ENCODE assay signal across 10 cellular contexts in the genomic region with DNA sequence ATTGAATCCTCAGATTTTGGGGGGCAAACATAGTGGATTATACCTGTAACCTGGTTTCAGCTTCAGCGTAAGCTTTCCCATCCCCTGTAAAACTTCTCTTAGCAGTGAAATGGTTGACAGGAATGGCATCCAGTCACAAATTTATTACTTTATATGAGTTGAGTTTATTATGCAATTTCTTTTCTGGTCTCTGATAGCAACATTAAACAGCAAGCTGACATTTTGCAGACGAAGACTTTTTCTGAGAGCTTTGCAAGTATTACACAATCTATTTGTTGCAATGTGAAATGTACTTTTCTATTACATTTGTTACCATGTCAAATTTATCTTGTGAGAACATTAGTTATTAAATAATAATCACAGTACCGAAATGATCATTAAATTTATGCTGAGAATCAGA.
A peak's percentile ranks its signal among the peaks of the same experiment; 100 is the strongest.
DNase-seq lines count a peak whose midpoint lies in the region; ATAC-seq and TF ChIP-seq lines count a peak whose summit lies in the region.
"Had no signal": no experiment of that assay in that cellular context is flagged by ENCODE, and none has a peak within 500 bp of the region (broad histone marks: within the 10 kb centered on the region; RNA-seq: fewer than 3 reads in every experiment).

No MANE protein-coding gene starts in this region.

- no peak overlapping the region for H3K9ac ChIP-seq in adipocyte (ENCODE audit: low read length)

- peaks cover 37% of the 10 kb centered on the region for H3K27me3 Mint-ChIP-seq in MCF 10A (ENCODE audit: insufficient read depth, unreplicated experiment)

- peaks cover 11% of the 10 kb centered on the region for H3K36me3 Mint-ChIP-seq in MCF 10A (ENCODE audit: insufficient read depth, unreplicated experiment)

- H3K9me3 Mint-ChIP-seq in MCF 10A (ENCODE audit: unreplicated experiment) = no peaks in the 10 kb centered on the region

- H3K27me3 ChIP-seq in breast epithelium = peaks cover 0 to 19% of the 10 kb centered on the region in 2 donors
- H3K27me3 ChIP-seq in adipocyte (replicated peaks; ENCODE audit: control insufficient read depth, insufficient read depth, low read length) = no peaks in the 10 kb centered on the region
- H3K27me3 ChIP-seq in kidney epithelial cell (ENCODE audit: control insufficient read depth, insufficient read depth, low read length) = no peaks in the 10 kb centered on the region
- no peaks in the 10 kb centered on the region for H3K27me3 ChIP-seq in tibial artery
- H3K27me3 ChIP-seq in stomach = no peaks in the 10 kb centered on the region
- H3K27me3 ChIP-seq: neutrophil had no signal

- TF ChIP-seq POLR2A in breast epithelium (IDR thresholded peaks at IDR 0.05) = no peak
- TF ChIP-seq POLR2A in stomach (IDR thresholded peaks at IDR 0.05) = no peak

- peak overlapping the region; percentile 91 for H3K27ac Mint-ChIP-seq in MCF 10A (ENCODE audit: low read depth, unreplicated experiment)

- no peak for TF ChIP-seq CTCF in MCF 10A (IDR thresholded peaks at IDR 0.05; ENCODE audit: unreplicated experiment)
- TF ChIP-seq CTCF in breast epithelium (IDR thresholded peaks at IDR 0.05) = no peak
- TF ChIP-seq CTCF in kidney epithelial cell (IDR thresholded peaks at IDR 0.05; ENCODE audit: insufficient read depth, low read length, poor library complexity, severe bottlenecking) = no peak
- no peak for TF ChIP-seq CTCF in tibial artery (IDR thresholded peaks at IDR 0.05)
- TF ChIP-seq CTCF in stomach (IDR thresholded peaks at IDR 0.05) = no peak

- DNase-seq in MCF 10A (ENCODE audit: unreplicated experiment) = peak; percentile 2
- DNase-seq in breast epithelium (ENCODE audit: low spot score in 2 of 2) = no peak
- DNase-seq in adipocyte (ENCODE audit: low read depth) = peak; percentile 42
- no peak for DNase-seq in kidney epithelial cell (ENCODE audit: low read depth)
- no peak for DNase-seq in tibial artery
- DNase-seq in NCI-H2029 (lab: John Stamatoyannopoulos, UW) = no peak
- DNase-seq in stomach = no peak
- DNase-seq: aorta had no signal

- H3K9me3 ChIP-seq in breast epithelium (no peaks in the 10 kb centered on the region), adipocyte (ENCODE audit: control insufficient read depth, low read length) (peaks cover 4% of the 10 kb centered on the region), tibial artery (no peaks in the 10 kb centered on the region), stomach (no peaks in the 10 kb centered on the region)
- H3K9me3 ChIP-seq: neutrophil had no signal

- H3K4me1 ChIP-seq in breast epithelium (no peaks in the 10 kb centered on the region), adipocyte (ENCODE audit: control insufficient read depth, insufficient read depth, low read length) (peaks cover 5% of the 10 kb centered on the region), tibial artery (peaks cover 0 to 4% (median 0%) of the 10 kb centered on the region in 4 donors), stomach (peaks cover 0 to 8% (median 0%) of the 10 kb centered on the region in 4 donors)

- peaks cover 6% of the 10 kb centered on the region for H3K4me1 Mint-ChIP-seq in MCF 10A (ENCODE audit: insufficient read depth, unreplicated experiment)

- H3K4me3 ChIP-seq in breast epithelium (peak overlapping the region in 1 of 3 donors; percentile 61), adipocyte (ENCODE audit: low read length) (peak overlapping the region; percentile 81), kidney epithelial cell (ENCODE audit: low read depth, low read length) (peak overlapping the region; percentile 61), tibial artery (peak overlapping the region; percentile 56 to 58), stomach (peak overlapping the region in 1 of 4 donors; percentile 59)

- peak overlapping the region; percentile 83 for H3K4me3 Mint-ChIP-seq in MCF 10A (ENCODE audit: unreplicated experiment)

- H3K36me3 ChIP-seq in breast epithelium (no peaks in the 10 kb centered on the region), adipocyte (ENCODE audit: control insufficient read depth, insufficient read depth, low read length, severe bottlenecking) (no peaks in the 10 kb centered on the region), kidney epithelial cell (ENCODE audit: control insufficient read depth, insufficient read depth, low read length) (no peaks in the 10 kb centered on the region), tibial artery (no peaks in the 10 kb centered on the region), stomach (no peaks in the 10 kb centered on the region)
- H3K36me3 ChIP-seq: neutrophil had no signal

- no peak overlapping the region for H3K27ac ChIP-seq in breast epithelium
- no peak overlapping the region for H3K27ac ChIP-seq in tibial artery
- H3K27ac ChIP-seq in stomach = no peak overlapping the region

- BruUV-seq in MCF 10A (replicated peaks; lab: Mats Ljungman, UMichigan) = no TSS peak

- 50 to 63% (median 61%) methylated on average over 3 of the region's 3 CpGs for WGBS in stomach, 5 donors

- no peak for TF ChIP-seq EP300 in stomach (IDR thresholded peaks at IDR 0.05)

- intact Hi-C loops in MCF 10A (cut with micrococcal nuclease) (loop anchor here (1.0 to 2.0 kb wide), 2 partner anchors 89 to 161 kb away; a partner anchor contains a TSS), breast epithelium (cut with DNase I; ENCODE audit: low total_unique reads) (no loop called here), tibial artery (cut with DNase I; ENCODE audit: low total_unique reads) (no loop called here), stomach (cut with DNase I; ENCODE audit: low total_unique reads) (no loop called here)

- CTCF ChIA-PET in MCF 10A (lab: Yijun Ruan, JAX) = interaction anchor here (0.7 kb wide), 1 partner anchor 244 kb away, joined by 3 read pairs; no protein-coding TSS in a partner anchor

- ATAC-seq in HG03159 (IDR thresholded peaks at IDR 0.05; ENCODE audit: unreplicated experiment) = no peak

- POLR2A ChIA-PET in MCF 10A (lab: Yijun Ruan, JAX) = interaction anchor here (0.6 to 0.9 kb wide), 4 partner anchors 12 to 981 kb away, joined by 3 to 4 read pairs (median 3); no protein-coding TSS in a partner anchor

Comparison
In these comparisons a context has a peak if more than half of its experiments do, and no peak if none do; other contexts are left out.
1. DNase-seq: peak in MCF 10A (single experiment) and adipocyte (single experiment); none in breast epithelium (0 of 2), kidney epithelial cell (single experiment), tibial artery (0 of 2), NCI-H2029 (single experiment) and stomach (single experiment).